1 cellular context compared by ENCODE assay signal in genomic region chr14:104694991-104695659, GRCh38.
TF ChIP-seq lines count a peak whose summit lies in the region.

No MANE protein-coding gene starts in this region.

TF ChIP-seq in HepG2, 621 proteins besides CTCF, POLR2A, EP300 and RAD21:
- TF ChIP-seq ZNF747 (CRISPR knock-in tag; IDR thresholded peaks at IDR 0.05; ENCODE audit: borderline replicate concordance) = no peak
- TF ChIP-seq SP5 (CRISPR knock-in tag; IDR thresholded peaks at IDR 0.05; ENCODE audit: borderline replicate concordance, low read depth) = no peak
- no peak for TF ChIP-seq ZNF670 (CRISPR knock-in tag; IDR thresholded peaks at IDR 0.05; ENCODE audit: borderline replicate concordance)
- 0 out of 2 replicates have a peak, but pooled peaks have one; percentile 30 for TF ChIP-seq RBFOX2 (IDR thresholded peaks at IDR 0.05; ENCODE audit: low read depth, low read length)
- TF ChIP-seq AKAP8 (CRISPR knock-in tag; IDR thresholded peaks at IDR 0.05) = 0 out of 2 replicates have a peak, but pooled peaks have one; percentile 31
- TF ChIP-seq DZIP1 (CRISPR knock-in tag; IDR thresholded peaks at IDR 0.05) = no peak
- no peak for TF ChIP-seq KLF15 (CRISPR knock-in tag; IDR thresholded peaks at IDR 0.05; ENCODE audit: borderline replicate concordance)
- no peak for TF ChIP-seq CBFB (CRISPR knock-in tag; IDR thresholded peaks at IDR 0.05)
- TF ChIP-seq POGZ (CRISPR knock-in tag; IDR thresholded peaks at IDR 0.05) = no peak
- no peak for TF ChIP-seq TEAD3 (CRISPR knock-in tag; optimal IDR thresholded peaks at IDR 0.05; ENCODE audit: borderline replicate concordance)
- TF ChIP-seq LBX2 (CRISPR knock-in tag; IDR thresholded peaks at IDR 0.05; ENCODE audit: borderline replicate concordance) = no peak
- peak; percentile 25 for TF ChIP-seq AGO2 (optimal IDR thresholded peaks at IDR 0.05; ENCODE audit: low read depth, low read length)
- no peak for TF ChIP-seq PATZ1 (CRISPR knock-in tag; IDR thresholded peaks at IDR 0.05)
- TF ChIP-seq MED8 (CRISPR knock-in tag; IDR thresholded peaks at IDR 0.05; ENCODE audit: insufficient replicate concordance) = no peak
